Comparison of ENCODE assay signal across 1 cellular context in the genomic region with DNA sequence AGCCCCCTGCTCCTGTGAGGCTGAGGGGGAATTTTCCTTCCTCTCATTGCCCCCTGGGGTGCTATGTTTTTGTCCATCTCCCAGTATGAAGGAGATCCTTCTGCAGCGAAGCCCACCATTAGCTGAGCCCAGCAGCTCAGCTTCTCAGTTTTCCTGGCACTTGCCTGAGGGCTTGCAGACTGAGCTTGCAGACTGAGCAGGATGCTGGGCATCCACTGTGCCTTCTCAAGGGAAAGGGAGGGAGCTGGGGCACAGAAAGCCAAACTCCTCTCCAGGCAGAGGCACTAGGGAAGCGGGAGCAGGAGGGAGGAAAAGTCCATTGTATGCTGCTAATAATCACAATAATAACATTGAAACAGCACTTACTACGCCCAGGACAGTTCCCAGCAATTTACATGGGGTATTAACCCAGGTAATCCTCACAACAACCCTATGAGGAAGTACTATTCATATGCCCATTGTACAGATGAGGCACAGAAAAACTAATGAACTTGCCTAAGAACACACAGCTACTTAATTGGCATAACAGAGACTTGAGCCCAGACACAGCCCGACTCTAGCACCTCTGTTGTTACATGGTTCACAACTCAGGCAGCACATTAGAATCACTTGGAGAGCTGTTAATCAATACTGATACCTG.
TF ChIP-seq lines count a peak whose summit lies in the region.

No MANE protein-coding gene starts in this region.

TF ChIP-seq in GM12878, 131 proteins besides CTCF, POLR2A, EP300 and RAD21 (continued from another document):
- TF ChIP-seq, protein P1, sequence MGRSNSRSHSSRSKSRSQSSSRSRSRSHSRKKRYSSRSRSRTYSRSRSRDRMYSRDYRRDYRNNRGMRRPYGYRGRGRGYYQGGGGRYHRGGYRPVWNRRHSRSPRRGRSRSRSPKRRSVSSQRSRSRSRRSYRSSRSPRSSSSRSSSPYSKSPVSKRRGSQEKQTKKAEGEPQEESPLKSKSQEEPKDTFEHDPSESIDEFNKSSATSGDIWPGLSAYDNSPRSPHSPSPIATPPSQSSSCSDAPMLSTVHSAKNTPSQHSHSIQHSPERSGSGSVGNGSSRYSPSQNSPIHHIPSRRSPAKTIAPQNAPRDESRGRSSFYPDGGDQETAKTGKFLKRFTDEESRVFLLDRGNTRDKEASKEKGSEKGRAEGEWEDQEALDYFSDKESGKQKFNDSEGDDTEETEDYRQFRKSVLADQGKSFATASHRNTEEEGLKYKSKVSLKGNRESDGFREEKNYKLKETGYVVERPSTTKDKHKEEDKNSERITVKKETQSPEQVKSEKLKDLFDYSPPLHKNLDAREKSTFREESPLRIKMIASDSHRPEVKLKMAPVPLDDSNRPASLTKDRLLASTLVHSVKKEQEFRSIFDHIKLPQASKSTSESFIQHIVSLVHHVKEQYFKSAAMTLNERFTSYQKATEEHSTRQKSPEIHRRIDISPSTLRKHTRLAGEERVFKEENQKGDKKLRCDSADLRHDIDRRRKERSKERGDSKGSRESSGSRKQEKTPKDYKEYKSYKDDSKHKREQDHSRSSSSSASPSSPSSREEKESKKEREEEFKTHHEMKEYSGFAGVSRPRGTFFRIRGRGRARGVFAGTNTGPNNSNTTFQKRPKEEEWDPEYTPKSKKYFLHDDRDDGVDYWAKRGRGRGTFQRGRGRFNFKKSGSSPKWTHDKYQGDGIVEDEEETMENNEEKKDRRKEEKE (IDR thresholded peaks at IDR 0.05) = no peak
- no peak for TF ChIP-seq POLR2AphosphoS2 (IDR thresholded peaks at IDR 0.05; ENCODE audit: low read depth, low read length)
- TF ChIP-seq PAX5 (IDR thresholded peaks at IDR 0.05; ENCODE audit: borderline replicate concordance, low read depth, low read length) = no peak
